In genomic region chr22:43378011-43378704, GRCh38 we compare ENCODE assay signal across 1 cellular context.
TF ChIP-seq lines count a peak whose summit lies in the region.

No MANE protein-coding gene starts in this region.

TF ChIP-seq in HepG2, 621 proteins besides CTCF, POLR2A, EP300 and RAD21 (continued from another document and continues in another):
- TF ChIP-seq TFDP2 (CRISPR knock-in tag; IDR thresholded peaks at IDR 0.05) = no peak
- TF ChIP-seq ZNF430 (CRISPR knock-in tag; IDR thresholded peaks at IDR 0.05) = peak; percentile 32; the same call in 1 of the 2 replicates
- no peak for TF ChIP-seq ZBTB33 (CRISPR knock-in tag; IDR thresholded peaks at IDR 0.05)
- no peak for TF ChIP-seq UBTF (CRISPR knock-in tag; IDR thresholded peaks at IDR 0.05)
- TF ChIP-seq HOXA7 (CRISPR knock-in tag; IDR thresholded peaks at IDR 0.05) = no peak
- TF ChIP-seq NAIF1 (CRISPR knock-in tag; IDR thresholded peaks at IDR 0.05; ENCODE audit: borderline replicate concordance) = no peak
- TF ChIP-seq PRDM10 (CRISPR knock-in tag; IDR thresholded peaks at IDR 0.05; ENCODE audit: low read depth) = 0 out of 2 replicates have a peak, but pooled peaks have one; percentile 42
- TF ChIP-seq MAF1 (CRISPR knock-in tag; IDR thresholded peaks at IDR 0.05; ENCODE audit: borderline replicate concordance) = no peak
- peak; percentile 70; the same call in 1 of the 2 replicates for TF ChIP-seq ZNF747 (CRISPR knock-in tag; IDR thresholded peaks at IDR 0.05; ENCODE audit: borderline replicate concordance)
- no peak for TF ChIP-seq PBX3 (CRISPR knock-in tag; IDR thresholded peaks at IDR 0.05; ENCODE audit: borderline replicate concordance)
- no peak for TF ChIP-seq ZNF326 (CRISPR knock-in tag; IDR thresholded peaks at IDR 0.05; ENCODE audit: borderline replicate concordance)
- TF ChIP-seq TEF (CRISPR knock-in tag; IDR thresholded peaks at IDR 0.05) = no peak
- no peak for TF ChIP-seq ZNF83 (CRISPR knock-in tag; IDR thresholded peaks at IDR 0.05; ENCODE audit: borderline replicate concordance)
- TF ChIP-seq ZNF276 (CRISPR knock-in tag; IDR thresholded peaks at IDR 0.05; ENCODE audit: low read depth) = no peak
- peak; percentile 34; the same call in 1 of the 2 replicates for TF ChIP-seq HMG20B (CRISPR knock-in tag; conservative IDR thresholded peaks at IDR 0.05)
- no peak for TF ChIP-seq ZNF556 (CRISPR knock-in tag; IDR thresholded peaks at IDR 0.05; ENCODE audit: borderline replicate concordance)
- TF ChIP-seq HDAC1 (CRISPR knock-in tag; IDR thresholded peaks at IDR 0.05) = no peak
- no peak for TF ChIP-seq ZNF740 (CRISPR knock-in tag; IDR thresholded peaks at IDR 0.05)
- no peak for TF ChIP-seq IRX3 (CRISPR knock-in tag; IDR thresholded peaks at IDR 0.05; ENCODE audit: borderline replicate concordance, low read depth)
- TF ChIP-seq MTERF4 (CRISPR knock-in tag; IDR thresholded peaks at IDR 0.05) = no peak
- no peak for TF ChIP-seq ZNF251 (CRISPR knock-in tag; IDR thresholded peaks at IDR 0.05)
- no peak for TF ChIP-seq SALL2 (CRISPR knock-in tag; IDR thresholded peaks at IDR 0.05)
- TF ChIP-seq EED (CRISPR knock-in tag; IDR thresholded peaks at IDR 0.05) = no peak
- TF ChIP-seq ZNF446 (CRISPR knock-in tag; IDR thresholded peaks at IDR 0.05) = no peak
- no peak for TF ChIP-seq ZNF782 (CRISPR knock-in tag; IDR thresholded peaks at IDR 0.05; ENCODE audit: borderline replicate concordance)
- no peak for TF ChIP-seq ZNF513 (CRISPR knock-in tag; conservative IDR thresholded peaks at IDR 0.05)
- TF ChIP-seq ZSCAN29 (CRISPR knock-in tag; conservative IDR thresholded peaks at IDR 0.05) = no peak
- no peak for TF ChIP-seq KDM5A (IDR thresholded peaks at IDR 0.05; ENCODE audit: borderline replicate concordance, low read length)
- TF ChIP-seq RFXAP (CRISPR knock-in tag; IDR thresholded peaks at IDR 0.05; ENCODE audit: borderline replicate concordance) = no peak
- no peak for TF ChIP-seq RAD51 (IDR thresholded peaks at IDR 0.05; ENCODE audit: borderline replicate concordance)
- TF ChIP-seq ZBTB38 (CRISPR knock-in tag; IDR thresholded peaks at IDR 0.05) = no peak
- no peak for TF ChIP-seq E2F2 (CRISPR knock-in tag; IDR thresholded peaks at IDR 0.05; ENCODE audit: borderline replicate concordance)
- no peak for TF ChIP-seq FOXP1 (IDR thresholded peaks at IDR 0.05)
- peak; percentile 16; the same call in 1 of the 2 replicates for TF ChIP-seq FOXP1 (CRISPR knock-in tag; IDR thresholded peaks at IDR 0.05)
- TF ChIP-seq PAWR (CRISPR knock-in tag; IDR thresholded peaks at IDR 0.05; ENCODE audit: borderline replicate concordance) = no peak
- TF ChIP-seq DZIP1 (CRISPR knock-in tag; IDR thresholded peaks at IDR 0.05) = no peak
- TF ChIP-seq TEAD2 (CRISPR knock-in tag; IDR thresholded peaks at IDR 0.05) = no peak
- TF ChIP-seq YY1 (IDR thresholded peaks at IDR 0.05; ENCODE audit: insufficient read depth, insufficient replicate concordance, low read depth, low read length) = no peak
- TF ChIP-seq GZF1 (CRISPR knock-in tag; IDR thresholded peaks at IDR 0.05) = no peak
- TF ChIP-seq ZNF883 (CRISPR knock-in tag; IDR thresholded peaks at IDR 0.05; ENCODE audit: not compliant biosample characterization) = no peak
- TF ChIP-seq ZNF546 (CRISPR knock-in tag; conservative IDR thresholded peaks at IDR 0.05) = no peak
- TF ChIP-seq CHD4 (IDR thresholded peaks at IDR 0.05; ENCODE audit: borderline replicate concordance, low read length) = no peak
